In the genomic region with DNA sequence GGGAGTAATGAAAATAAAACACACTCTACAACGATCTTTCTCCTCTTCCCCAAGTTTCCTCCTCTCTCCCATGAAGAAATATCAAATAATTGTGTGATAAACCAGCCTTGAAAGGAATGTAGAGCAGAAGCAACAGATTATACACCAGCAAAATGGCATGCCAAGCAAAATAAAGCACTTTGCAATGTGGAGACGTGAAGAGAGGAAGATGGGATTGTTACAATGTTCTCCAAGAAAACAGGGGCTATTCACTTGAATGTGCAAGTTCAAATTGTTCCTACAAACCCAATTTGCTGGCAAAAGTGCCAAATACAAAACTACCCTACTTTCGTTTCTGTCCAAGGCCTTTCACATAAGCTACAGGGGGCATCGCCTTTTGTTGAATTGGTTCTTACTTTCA, we compare ENCODE assay signal across 1 cellular context.
TF ChIP-seq lines count a peak whose summit lies in the region.

No MANE protein-coding gene starts in this region.

TF ChIP-seq in liver, 16 proteins besides CTCF, POLR2A, EP300 and RAD21 (continued from another document):
- TF ChIP-seq TAF1 (conservative IDR thresholded peaks at IDR 0.05) (no peak), YY1 (IDR thresholded peaks at IDR 0.05) (no peak), JUND (IDR thresholded peaks at IDR 0.05) (no peak), ZBTB33 (IDR thresholded peaks at IDR 0.05) (no peak), RXRA (IDR thresholded peaks at IDR 0.05) (no peak), GABPA (IDR thresholded peaks at IDR 0.05 in 1 of 2, conservative IDR thresholded peaks at IDR 0.05 in 1 of 2) (no peak)
- TF ChIP-seq, protein P1, sequence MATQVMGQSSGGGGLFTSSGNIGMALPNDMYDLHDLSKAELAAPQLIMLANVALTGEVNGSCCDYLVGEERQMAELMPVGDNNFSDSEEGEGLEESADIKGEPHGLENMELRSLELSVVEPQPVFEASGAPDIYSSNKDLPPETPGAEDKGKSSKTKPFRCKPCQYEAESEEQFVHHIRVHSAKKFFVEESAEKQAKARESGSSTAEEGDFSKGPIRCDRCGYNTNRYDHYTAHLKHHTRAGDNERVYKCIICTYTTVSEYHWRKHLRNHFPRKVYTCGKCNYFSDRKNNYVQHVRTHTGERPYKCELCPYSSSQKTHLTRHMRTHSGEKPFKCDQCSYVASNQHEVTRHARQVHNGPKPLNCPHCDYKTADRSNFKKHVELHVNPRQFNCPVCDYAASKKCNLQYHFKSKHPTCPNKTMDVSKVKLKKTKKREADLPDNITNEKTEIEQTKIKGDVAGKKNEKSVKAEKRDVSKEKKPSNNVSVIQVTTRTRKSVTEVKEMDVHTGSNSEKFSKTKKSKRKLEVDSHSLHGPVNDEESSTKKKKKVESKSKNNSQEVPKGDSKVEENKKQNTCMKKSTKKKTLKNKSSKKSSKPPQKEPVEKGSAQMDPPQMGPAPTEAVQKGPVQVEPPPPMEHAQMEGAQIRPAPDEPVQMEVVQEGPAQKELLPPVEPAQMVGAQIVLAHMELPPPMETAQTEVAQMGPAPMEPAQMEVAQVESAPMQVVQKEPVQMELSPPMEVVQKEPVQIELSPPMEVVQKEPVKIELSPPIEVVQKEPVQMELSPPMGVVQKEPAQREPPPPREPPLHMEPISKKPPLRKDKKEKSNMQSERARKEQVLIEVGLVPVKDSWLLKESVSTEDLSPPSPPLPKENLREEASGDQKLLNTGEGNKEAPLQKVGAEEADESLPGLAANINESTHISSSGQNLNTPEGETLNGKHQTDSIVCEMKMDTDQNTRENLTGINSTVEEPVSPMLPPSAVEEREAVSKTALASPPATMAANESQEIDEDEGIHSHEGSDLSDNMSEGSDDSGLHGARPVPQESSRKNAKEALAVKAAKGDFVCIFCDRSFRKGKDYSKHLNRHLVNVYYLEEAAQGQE (IDR thresholded peaks at IDR 0.05): no peak
